In genomic region chr7:132536646-132537395, GRCh38 we compare ENCODE assay signal across 15 cellular contexts. TPM values are rescaled to one million over a fixed set of nuclear protein-coding genes. Genes with fewer than 3 reads are reported as not detected.
DNase-seq lines count a peak whose midpoint lies in the region; ATAC-seq and TF ChIP-seq lines count a peak whose summit lies in the region.
"Had no signal": no experiment of that assay in that cellular context is flagged by ENCODE, and none has a peak within 500 bp of the region (broad histone marks: within the 10 kb centered on the region; RNA-seq: fewer than 3 reads in every experiment).

No MANE protein-coding gene starts in this region.

- H3K9me3 ChIP-seq in SK-N-SH (no peaks in the 10 kb centered on the region), smooth muscle cell (replicated peaks; ENCODE audit: low read depth) (no peaks in the 10 kb centered on the region)

- ATAC-seq in Right ventricle myocardium inferior, result peak; percentile 30
- no peak for ATAC-seq in GM21381 (IDR thresholded peaks at IDR 0.05; ENCODE audit: unreplicated experiment)
- ATAC-seq: WTC11 had no signal

- intact Hi-C loops in Right ventricle myocardium inferior (cut with DNase I), result no loop called here
- intact Hi-C loops in cardiac septum (cut with DNase I), result no loop called here

- TF ChIP-seq CTCF in SK-N-SH (IDR thresholded peaks at IDR 0.05) (no peak), smooth muscle cell (IDR thresholded peaks at IDR 0.05; ENCODE audit: borderline replicate concordance, insufficient read depth, poor library complexity, severe bottlenecking) (no peak)

- DNase-seq in Right ventricle myocardium inferior (ENCODE audit: missing footprints), result no peak
- DNase-seq in cardiac septum (ENCODE audit: low spot score), result no peak
- no peak for DNase-seq in SK-N-SH
- DNase-seq in fibroblast of peridontal ligament (ENCODE audit: extremely low read depth), result peak; percentile 34
- DNase-seq in smooth muscle cell (lab: John Stamatoyannopoulos, UW; ENCODE audit: unreplicated experiment), result no peak
- no peak for DNase-seq in ACHN
- no peak for DNase-seq in NCI-H2227 (lab: John Stamatoyannopoulos, UW; ENCODE audit: unreplicated experiment)
- DNase-seq: activated naive CD8-positive, alpha-beta T cell treated with anti-CD3 and anti-CD28 coated beads for 36 hours; CD4-positive, CD25-positive, alpha-beta regulatory T cell; GOT3; kidney; NCI-H187; NK-92 treated with Interleukin-12 subunit alpha and Interleukin-12 subunit beta, amount 100 ng/mL, for 24 hours had no signal

- H3K4me3 ChIP-seq in SK-N-SH (ENCODE audit: low read depth in 2 of 2, low read length in 1 of 2) (no peak overlapping the region), smooth muscle cell (no peak overlapping the region)

- H4K20me1 ChIP-seq in SK-N-SH (ENCODE audit: insufficient read depth), result no peaks in the 10 kb centered on the region
- H4K20me1 ChIP-seq in smooth muscle cell (ENCODE audit: low read depth), result no peaks in the 10 kb centered on the region

- H3K27ac ChIP-seq in SK-N-SH (ENCODE audit: low read depth in 2 of 2, low read length in 1 of 2) (no peak overlapping the region), smooth muscle cell (ENCODE audit: low read depth) (peak overlapping the region; percentile 33)

- CTCF ChIA-PET in SK-N-SH (lab: Yijun Ruan, JAX), result interaction anchor here (0.7 to 5.8 kb wide), 3 partner anchors 19 to 216 kb away, joined by 3 to 29 read pairs (median 4); no protein-coding TSS in a partner anchor

- no peak overlapping the region; the same call in 1 of the 2 replicates for H2AFZ ChIP-seq in SK-N-SH (ENCODE audit: low read depth)
- no peak overlapping the region for H2AFZ ChIP-seq in smooth muscle cell (ENCODE audit: low read depth)

- peaks cover 11% of the 10 kb centered on the region for H3F3A ChIP-seq in SK-N-SH (replicated peaks; ENCODE audit: insufficient read depth)
- no peaks in the 10 kb centered on the region for H3F3A ChIP-seq in smooth muscle cell (ENCODE audit: low read depth)

- no peak overlapping the region for H3K9ac ChIP-seq in SK-N-SH
- no peak overlapping the region for H3K9ac ChIP-seq in smooth muscle cell (ENCODE audit: low read depth)

- H3K79me2 ChIP-seq in SK-N-SH (ENCODE audit: insufficient read depth) (no peaks in the 10 kb centered on the region), smooth muscle cell (ENCODE audit: low read depth) (no peaks in the 10 kb centered on the region)

- WGBS in SK-N-SH (ENCODE audit: low lambda C conversion rate), result 62% methylated on average over 13 of the region's 13 CpGs
- WGBS in smooth muscle cell (ENCODE audit: low lambda C conversion rate), result 50% methylated on average over 13 of the region's 13 CpGs

- POLR2A ChIA-PET in SK-N-SH (lab: Yijun Ruan, JAX), result no interaction called here

- peaks cover 2 to 7% of the 10 kb centered on the region in 2 experiments; a peak in 3 of 4 replicates for H3K4me1 ChIP-seq in SK-N-SH (ENCODE audit: control insufficient read depth in 1 of 2, insufficient read depth in 2 of 2, low read depth in 1 of 2, low read length in 1 of 2)
- peaks cover 13% of the 10 kb centered on the region for H3K4me1 ChIP-seq in smooth muscle cell (ENCODE audit: low read depth)

- H3K36me3 ChIP-seq in SK-N-SH (replicated peaks in 1 of 2; ENCODE audit: control insufficient read depth in 1 of 2, insufficient read depth in 2 of 2, low read length in 1 of 2) (no peaks in the 10 kb centered on the region), smooth muscle cell (ENCODE audit: low read depth) (no peaks in the 10 kb centered on the region)

- no peak for TF ChIP-seq EP300 in SK-N-SH (IDR thresholded peaks at IDR 0.05; ENCODE audit: borderline replicate concordance in 1 of 2, low read depth in 1 of 2, low read length in 1 of 2)

- in situ Hi-C loops in ACHN (cut with HindIII; ENCODE audit: low pct_ligation_motif_present, low pct_unique_long_range_greater_than_20kb, low sequenced_read_pairs), result no loop called here

- H3K9me2 ChIP-seq in SK-N-SH, result no peaks in the 10 kb centered on the region

- H3K4me2 ChIP-seq in SK-N-SH, result peak overlapping the region; percentile 29
- H3K4me2 ChIP-seq in smooth muscle cell, result peak overlapping the region; percentile 21

- H3K27me3 ChIP-seq in SK-N-SH (ENCODE audit: insufficient read depth) (no peaks in the 10 kb centered on the region), smooth muscle cell (ENCODE audit: low read depth) (no peaks in the 10 kb centered on the region)

- no peak for TF ChIP-seq RAD21 in SK-N-SH (IDR thresholded peaks at IDR 0.05; ENCODE audit: low read length)

TF ChIP-seq in SK-N-SH, 30 proteins besides CTCF, POLR2A, EP300 and RAD21 (continues in another document):
- TF ChIP-seq MAX (IDR thresholded peaks at IDR 0.05; ENCODE audit: low read depth), result 0 out of 2 replicates have a peak, but pooled peaks have one; percentile 20
- no peak for TF ChIP-seq REST (IDR thresholded peaks at IDR 0.05; ENCODE audit: low read depth, low read length)
- no peak for TF ChIP-seq IRF3 (IDR thresholded peaks at IDR 0.05; ENCODE audit: low read depth, low read length)
- 0 out of 2 replicates have a peak, but pooled peaks have one; percentile 23 for TF ChIP-seq ELF1 (IDR thresholded peaks at IDR 0.05)
- no peak for TF ChIP-seq TEAD4 (IDR thresholded peaks at IDR 0.05; ENCODE audit: borderline replicate concordance, insufficient read depth)
- no peak for TF ChIP-seq ZBTB33 (IDR thresholded peaks at IDR 0.05; ENCODE audit: borderline replicate concordance, low read depth)
- TF ChIP-seq CHD2 (IDR thresholded peaks at IDR 0.05; ENCODE audit: low read length, partially characterized antibody), result no peak
- TF ChIP-seq MEF2A (IDR thresholded peaks at IDR 0.05; ENCODE audit: borderline replicate concordance, low read depth), result no peak
- no peak for TF ChIP-seq RCOR1 (IDR thresholded peaks at IDR 0.05; ENCODE audit: low read length)
- TF ChIP-seq GABPA (IDR thresholded peaks at IDR 0.05; ENCODE audit: low read depth), result no peak
- peak; percentile 53 for TF ChIP-seq FOSL2 (IDR thresholded peaks at IDR 0.05; ENCODE audit: borderline replicate concordance, low read depth)
- TF ChIP-seq EZH2phosphoT487 (IDR thresholded peaks at IDR 0.05; ENCODE audit: borderline replicate concordance, low read depth), result no peak
- TF ChIP-seq FOXJ3 (CRISPR knock-in tag; IDR thresholded peaks at IDR 0.05), result no peak
- TF ChIP-seq JUND (IDR thresholded peaks at IDR 0.05), result no peak
- TF ChIP-seq TAF1 (IDR thresholded peaks at IDR 0.05; ENCODE audit: borderline replicate concordance, low read depth, low read length), result no peak

RNA-seq across cellular contexts. Expression of gene PLXNA4, which starts 39.4 kb away (rescaled TPM):
- total RNA-seq in Right ventricle myocardium inferior, result 17.6 TPM
- total RNA-seq in cardiac septum, result 12.8 TPM
- polyA plus RNA-seq in SK-N-SH (2012; rRNA removed), result 2.4 and 3.0 TPM in 2 replicates
- 1.9 and 3.1 TPM in 2 replicates for polyA plus RNA-seq in SK-N-SH (2012; cell fraction: cytosol; rRNA removed)
- 3.4 and 4.0 TPM in 2 replicates for polyA plus RNA-seq in SK-N-SH (2012; cell fraction: nucleus; rRNA removed)
- 9.9 and 13.0 TPM in 2 replicates for total RNA-seq in smooth muscle cell
- polyA plus RNA-seq in smooth muscle cell, result 4.5 and 8.5 TPM in 2 replicates
- polyA plus RNA-seq: CD4-positive, CD25-positive, alpha-beta regulatory T cell had no signal
